ENCODE assay signal across 8 cellular contexts in genomic region chr15:41940441-41940857, GRCh38. TPM values are rescaled to one million over a fixed set of nuclear protein-coding genes. Genes with fewer than 3 reads are reported as not detected.
DNase-seq lines count a peak whose midpoint lies in the region; ATAC-seq and TF ChIP-seq lines count a peak whose summit lies in the region.

No MANE protein-coding gene starts in this region.

- POLR2A ChIA-PET in SK-N-SH (lab: Yijun Ruan, JAX): interaction anchor here (0.6 kb wide), 1 partner anchor 12 kb away, joined by 5 read pairs; no protein-coding TSS in a partner anchor

- H3K27ac ChIP-seq in CD4-positive, CD25-positive, alpha-beta regulatory T cell (ENCODE audit: insufficient read depth, low read length, poor library complexity, severe bottlenecking): peak overlapping the region; percentile 44
- H3K27ac ChIP-seq in SK-N-SH (ENCODE audit: low read depth in 2 of 2, low read length in 1 of 2): peak overlapping the region in 1 of 2 experiments; percentile 59; a peak in 2 of 4 replicates
- H3K27ac ChIP-seq in neural progenitor cell: no peak overlapping the region

- H3K9me2 ChIP-seq in SK-N-SH: no peaks in the 10 kb centered on the region

- TF ChIP-seq EP300 in SK-N-SH (IDR thresholded peaks at IDR 0.05; ENCODE audit: borderline replicate concordance in 1 of 2, low read depth in 1 of 2, low read length in 1 of 2): peak in 1 of 2 experiments; percentile 79; a peak in 1 of 4 replicates

- H4K20me1 ChIP-seq in SK-N-SH (ENCODE audit: insufficient read depth) (no peaks in the 10 kb centered on the region), neural progenitor cell (ENCODE audit: low read depth) (no peaks in the 10 kb centered on the region)

- CTCF ChIA-PET in SK-N-SH (lab: Yijun Ruan, JAX): interaction anchor here (1.6 to 1.8 kb wide), 2 partner anchors 36 to 49 kb away, joined by 4 to 6 read pairs; no protein-coding TSS in a partner anchor

- H3F3A ChIP-seq in SK-N-SH (replicated peaks; ENCODE audit: insufficient read depth) (peaks cover 34% of the 10 kb centered on the region), neural progenitor cell (ENCODE audit: low read depth) (peaks cover 16% of the 10 kb centered on the region)

- H3K79me2 ChIP-seq in SK-N-SH (ENCODE audit: insufficient read depth) (peaks cover 28% of the 10 kb centered on the region; the same call in 1 of the 2 replicates), neural progenitor cell (ENCODE audit: low read depth) (no peaks in the 10 kb centered on the region)

- peaks cover 14% of the 10 kb centered on the region for H3K36me3 ChIP-seq in CD4-positive, CD25-positive, alpha-beta regulatory T cell (ENCODE audit: control insufficient read depth, insufficient read depth, low read length)
- H3K36me3 ChIP-seq in SK-N-SH (replicated peaks in 1 of 2; ENCODE audit: control insufficient read depth in 1 of 2, insufficient read depth in 2 of 2, low read length in 1 of 2) (peaks cover 0 to 3% of the 10 kb centered on the region in 2 experiments), adipocyte (ENCODE audit: control insufficient read depth, insufficient read depth, low read length, severe bottlenecking) (peaks cover 7% of the 10 kb centered on the region), neural progenitor cell (no peaks in the 10 kb centered on the region)

- H3K9me3 ChIP-seq in CD4-positive, CD25-positive, alpha-beta regulatory T cell (ENCODE audit: control insufficient read depth in 2 of 2, low read length in 2 of 2): no peaks in the 10 kb centered on the region
- H3K9me3 ChIP-seq in SK-N-SH (no peaks in the 10 kb centered on the region), adipocyte (ENCODE audit: control insufficient read depth, low read length) (no peaks in the 10 kb centered on the region), neural progenitor cell (ENCODE audit: low read depth) (no peaks in the 10 kb centered on the region)

- H3K4me1 ChIP-seq in CD4-positive, CD25-positive, alpha-beta regulatory T cell (ENCODE audit: control insufficient read depth, insufficient read depth, low read length, poor library complexity, severe bottlenecking): peaks cover 42% of the 10 kb centered on the region
- H3K4me1 ChIP-seq in SK-N-SH (ENCODE audit: control insufficient read depth in 1 of 2, insufficient read depth in 2 of 2, low read depth in 1 of 2, low read length in 1 of 2) (peaks cover 7 to 43% of the 10 kb centered on the region in 2 experiments; a peak in 3 of 4 replicates), adipocyte (ENCODE audit: control insufficient read depth, insufficient read depth, low read length) (peaks cover 32% of the 10 kb centered on the region), neural progenitor cell (peaks cover 39% of the 10 kb centered on the region)

- no peaks in the 10 kb centered on the region for H3K27me3 Mint-ChIP-seq in CD4-positive, CD25-positive, alpha-beta regulatory T cell
- no peaks in the 10 kb centered on the region for H3K27me3 Mint-ChIP-seq in neural progenitor cell (ENCODE audit: insufficient read depth, low read depth)

- H3K4me2 ChIP-seq in SK-N-SH: peak overlapping the region; percentile 29
- no peak overlapping the region for H3K4me2 ChIP-seq in neural progenitor cell

- TF ChIP-seq CTCF in SK-N-SH (IDR thresholded peaks at IDR 0.05): no peak
- TF ChIP-seq CTCF in neural progenitor cell (IDR thresholded peaks at IDR 0.05): no peak

- no peak overlapping the region for H3K4me3 ChIP-seq in CD4-positive, CD25-positive, alpha-beta regulatory T cell (ENCODE audit: low read depth, low read length)
- H3K4me3 ChIP-seq in SK-N-SH (ENCODE audit: low read depth in 2 of 2, low read length in 1 of 2): no peak overlapping the region
- H3K4me3 ChIP-seq in adipocyte (ENCODE audit: low read length): no peak overlapping the region
- H3K4me3 ChIP-seq in neural progenitor cell: no peak overlapping the region

- H3K27ac Mint-ChIP-seq in CD4-positive, CD25-positive, alpha-beta regulatory T cell: peak overlapping the region; percentile 77 to 88 (median 78)
- no peak overlapping the region for H3K27ac Mint-ChIP-seq in neural progenitor cell

- H3K4me1 Mint-ChIP-seq in CD4-positive, CD25-positive, alpha-beta regulatory T cell: peaks cover 21 to 48% (median 46%) of the 10 kb centered on the region in 4 donors
- peaks cover 46% of the 10 kb centered on the region for H3K4me1 Mint-ChIP-seq in neural progenitor cell

- DNase-seq in CD4-positive, CD25-positive, alpha-beta regulatory T cell: peak in 1 of 3 donors; percentile 51
- DNase-seq in SK-N-SH: no peak
- peak; percentile 48 for DNase-seq in adipocyte (ENCODE audit: low read depth)
- peak; percentile 92 for DNase-seq in myocyte (ENCODE audit: low read depth)
- DNase-seq in pons (ENCODE audit: low spot score): no peak
- DNase-seq in neural progenitor cell (ENCODE audit: low spot score): no peak

- TF ChIP-seq RAD21 in SK-N-SH (IDR thresholded peaks at IDR 0.05; ENCODE audit: low read length): no peak

- ATAC-seq in CD4-positive, CD25-positive, alpha-beta regulatory T cell (ENCODE audit: low read depth in 2 of 2): peak; percentile 28 to 29
- ATAC-seq in GM21737 (IDR thresholded peaks at IDR 0.05; ENCODE audit: unreplicated experiment) (no peak), GM19467 (IDR thresholded peaks at IDR 0.05; ENCODE audit: unreplicated experiment) (no peak)

- peaks cover 13% of the 10 kb centered on the region for H3K36me3 Mint-ChIP-seq in CD4-positive, CD25-positive, alpha-beta regulatory T cell
- H3K36me3 Mint-ChIP-seq in neural progenitor cell: peaks cover 2% of the 10 kb centered on the region

- H3K9ac ChIP-seq in SK-N-SH (no peak overlapping the region), adipocyte (ENCODE audit: low read length) (no peak overlapping the region), neural progenitor cell (no peak overlapping the region)

- H3K9me3 Mint-ChIP-seq in CD4-positive, CD25-positive, alpha-beta regulatory T cell: no peaks in the 10 kb centered on the region
- no peaks in the 10 kb centered on the region for H3K9me3 Mint-ChIP-seq in neural progenitor cell

- WGBS in SK-N-SH (ENCODE audit: low lambda C conversion rate): 27% methylated on average over 12 of the region's 13 CpGs

- H3K4me3 Mint-ChIP-seq in CD4-positive, CD25-positive, alpha-beta regulatory T cell: peak overlapping the region in 2 of 4 donors; percentile 9 to 28
- no peak overlapping the region for H3K4me3 Mint-ChIP-seq in neural progenitor cell

- no peaks in the 10 kb centered on the region for H3K27me3 ChIP-seq in CD4-positive, CD25-positive, alpha-beta regulatory T cell (ENCODE audit: control insufficient read depth, insufficient read depth, low read length)
- no peaks in the 10 kb centered on the region for H3K27me3 ChIP-seq in SK-N-SH (ENCODE audit: insufficient read depth)
- no peaks in the 10 kb centered on the region for H3K27me3 ChIP-seq in adipocyte (replicated peaks; ENCODE audit: control insufficient read depth, insufficient read depth, low read length)
- H3K27me3 ChIP-seq in neural progenitor cell: no peaks in the 10 kb centered on the region

- H2AFZ ChIP-seq in SK-N-SH (ENCODE audit: low read depth) (no peak overlapping the region), neural progenitor cell (replicated peaks) (no peak overlapping the region)

TF ChIP-seq in SK-N-SH, 30 proteins besides CTCF, POLR2A, EP300 and RAD21 (continues in another document):
- TF ChIP-seq, protein P1, sequence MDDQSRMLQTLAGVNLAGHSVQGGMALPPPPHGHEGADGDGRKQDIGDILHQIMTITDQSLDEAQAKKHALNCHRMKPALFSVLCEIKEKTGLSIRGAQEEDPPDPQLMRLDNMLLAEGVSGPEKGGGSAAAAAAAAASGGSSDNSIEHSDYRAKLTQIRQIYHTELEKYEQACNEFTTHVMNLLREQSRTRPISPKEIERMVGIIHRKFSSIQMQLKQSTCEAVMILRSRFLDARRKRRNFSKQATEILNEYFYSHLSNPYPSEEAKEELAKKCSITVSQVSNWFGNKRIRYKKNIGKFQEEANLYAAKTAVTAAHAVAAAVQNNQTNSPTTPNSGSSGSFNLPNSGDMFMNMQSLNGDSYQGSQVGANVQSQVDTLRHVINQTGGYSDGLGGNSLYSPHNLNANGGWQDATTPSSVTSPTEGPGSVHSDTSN (IDR thresholded peaks at IDR 0.05): peak; percentile 91
- no peak for TF ChIP-seq ZBTB33 (IDR thresholded peaks at IDR 0.05; ENCODE audit: borderline replicate concordance, low read depth)
- TF ChIP-seq MEF2A (IDR thresholded peaks at IDR 0.05; ENCODE audit: borderline replicate concordance, low read depth): peak; percentile 46; the same call in 1 of the 2 replicates
- TF ChIP-seq NRF1 (IDR thresholded peaks at IDR 0.05; ENCODE audit: low read depth, low read length): no peak
- TF ChIP-seq MXI1 (IDR thresholded peaks at IDR 0.05; ENCODE audit: low read depth, low read length): no peak

RNA-seq across cellular contexts. Expression of gene EHD4, which starts 31.9 kb away (rescaled TPM):
- total RNA-seq in CD4-positive, CD25-positive, alpha-beta regulatory T cell: 57.8 TPM
- 10 to 100 TPM in 3 of 4 donors, 1 to 10 TPM in 1; 9.3 to 14.2 (median 13.5) TPM for polyA plus RNA-seq in CD4-positive, CD25-positive, alpha-beta regulatory T cell
- polyA plus RNA-seq in SK-N-SH (2012; rRNA removed): 16.9 and 17.5 TPM in 2 replicates
- polyA plus RNA-seq in SK-N-SH (2012; cell fraction: cytosol; rRNA removed): 11.1 and 14.4 TPM in 2 replicates
- 9.6 and 11.1 TPM in 2 replicates for polyA plus RNA-seq in SK-N-SH (2012; cell fraction: nucleus; rRNA removed)
- total RNA-seq in myocyte (5.1 and 9.7 TPM in 2 replicates), neural progenitor cell (ENCODE audit: low replicate concordance) (6.9 and 11.9 TPM in 2 replicates)
- 18.9 TPM for polyA plus RNA-seq in myocyte (2012)

RNA-seq across cellular contexts. Expression of gene SPTBN5, which starts 46.6 kb away (rescaled TPM):
- 2.7 TPM for total RNA-seq in CD4-positive, CD25-positive, alpha-beta regulatory T cell
- under 1 TPM in 1 of 4 donors, not detected in 3; 0.26 TPM for polyA plus RNA-seq in CD4-positive, CD25-positive, alpha-beta regulatory T cell
- 0.23 TPM in 2 replicates for polyA plus RNA-seq in SK-N-SH (2012; rRNA removed)
- polyA plus RNA-seq in SK-N-SH (2012; cell fraction: cytosol; rRNA removed): 0.05 TPM in 2 replicates
- 1.2 and 1.7 TPM in 2 replicates for polyA plus RNA-seq in SK-N-SH (2012; cell fraction: nucleus; rRNA removed)
- total RNA-seq in myocyte (0.26 and 0.45 TPM in 2 replicates), neural progenitor cell (ENCODE audit: low replicate concordance) (0.15 TPM in 1 of 2 replicates, not detected in the other)
- polyA plus RNA-seq in myocyte (2012): 2.2 TPM

Comparison
In these comparisons a context has a peak if more than half of its experiments do, and no peak if none do; other contexts are left out.
1. ATAC-seq: peak in CD4-positive, CD25-positive, alpha-beta regulatory T cell (2 of 2); none in GM21737 (single experiment) and GM19467 (single experiment).
2. DNase-seq: peak in adipocyte (single experiment) and myocyte (single experiment); none in SK-N-SH (single experiment), pons (single experiment) and neural progenitor cell (single experiment).